In genomic region chr1:61486783-61487505, GRCh38 we compare ENCODE assay signal across 27 cellular contexts.
DNase-seq lines count a peak whose midpoint lies in the region; ATAC-seq and TF ChIP-seq lines count a peak whose summit lies in the region.
"Had no signal": no experiment of that assay in that cellular context is flagged by ENCODE, and none has a peak within 500 bp of the region (broad histone marks: within the 10 kb centered on the region; RNA-seq: fewer than 3 reads in every experiment).

No MANE protein-coding gene starts in this region.

- H3K27me3 Mint-ChIP-seq in endodermal cell (ENCODE audit: insufficient read depth), result peaks cover 43% of the 10 kb centered on the region
- H3K27me3 Mint-ChIP-seq in activated naive CD4-positive, alpha-beta T cell treated with anti-CD3 and anti-CD28 coated beads, Interleukin-2, amount 10 ng/mL, durations not matched to agents 7 days and 5 days, result peaks cover 19% of the 10 kb centered on the region

- ATAC-seq in HG03175 (IDR thresholded peaks at IDR 0.05; ENCODE audit: unreplicated experiment), result no peak
- ATAC-seq: naive thymus-derived CD4-positive, alpha-beta T cell; Right ventricle myocardium inferior had no signal

- no peaks in the 10 kb centered on the region for H3F3A ChIP-seq in SK-N-SH (replicated peaks; ENCODE audit: insufficient read depth)

- CTCF ChIA-PET in SK-N-SH (lab: Yijun Ruan, JAX), result interaction anchor here (0.5 to 1.7 kb wide), 3 partner anchors 10 to 366 kb away, joined by 3 read pairs; no protein-coding TSS in a partner anchor
- CTCF ChIA-PET in activated naive CD4-positive, alpha-beta T cell treated with anti-CD3 and anti-CD28 coated beads, Interleukin-2, amount 10 ng/mL, durations not matched to agents 7 days and 5 days (lab: Charles Lee), result interaction anchor here (0.6 to 1.5 kb wide), 2 partner anchors 34 to 152 kb away, joined by 3 read pairs; no protein-coding TSS in a partner anchor

- TF ChIP-seq RAD21 in SK-N-SH (IDR thresholded peaks at IDR 0.05; ENCODE audit: low read length), result peak; percentile 19; the same call in 1 of the 2 replicates

- H3K9me2 ChIP-seq in SK-N-SH, result no peaks in the 10 kb centered on the region

- POLR2A ChIA-PET in SK-N-SH (lab: Yijun Ruan, JAX), result no interaction called here

- no peaks in the 10 kb centered on the region for H3K36me3 Mint-ChIP-seq in endodermal cell (ENCODE audit: low read depth)
- H3K36me3 Mint-ChIP-seq in activated naive CD4-positive, alpha-beta T cell treated with anti-CD3 and anti-CD28 coated beads, Interleukin-2, amount 10 ng/mL, durations not matched to agents 7 days and 5 days, result no peaks in the 10 kb centered on the region
- H3K36me3 Mint-ChIP-seq: CD4-positive, alpha-beta memory T cell; naive thymus-derived CD4-positive, alpha-beta T cell had no signal

- DNase-seq in DMS 273 (lab: John Stamatoyannopoulos, UW; ENCODE audit: unreplicated experiment), result peak; percentile 14
- DNase-seq in DMS 273 treated with DMSO at 0.1 percent for 48 hours (lab: John Stamatoyannopoulos, UW), result no peak
- peak; percentile 68 for DNase-seq in SK-N-SH
- DNase-seq in kidney glomerular epithelial cell (lab: John Stamatoyannopoulos, UW), result peak; percentile 78
- no peak for DNase-seq in endodermal cell
- DNase-seq in central memory CD4-positive, alpha-beta T cell, result no peak
- DNase-seq in activated naive CD4-positive, alpha-beta T cell treated with anti-CD3 and anti-CD28 coated beads, Interleukin-2, amount 10 ng/mL, durations not matched to agents 7 days and 5 days, result no peak
- DNase-seq: activated CD4-positive, alpha-beta T cell treated with anti-CD3 and anti-CD28 coated beads for 48 hours; activated CD8-positive, alpha-beta memory T cell treated with anti-CD3 and anti-CD28 coated beads for 24 hours; activated effector memory CD4-positive, alpha-beta T cell treated with anti-CD3 and anti-CD28 coated beads, Interleukin-2, amount 50 U/mL, for 16 hours; AML-193; CD4-positive, alpha-beta memory T cell; dermis blood vessel endothelial cell; H9; KBM-7; midbrain; naive thymus-derived CD4-positive, alpha-beta T cell; NCI-H1436 treated with DMSO at 0.1 percent for 48 hours; NCI-H2107; NCI-H446 treated with DMSO at 0.1 percent for 48 hours; retina; stimulated activated CD4-positive, alpha-beta T cell treated with anti-CD3 and anti-CD28 coated beads, Interleukin-2, amount 100 ng/mL, for 24 hours had no signal

- 36% methylated on average over 3 of the region's 4 CpGs for WGBS in SK-N-SH (ENCODE audit: low lambda C conversion rate)
- whole genome bisulfite sequencing in endodermal cell (ENCODE audit: insufficient coverage in 1 of 2, insufficient read length in 1 of 2), 2 experiments, result 84 to 95% methylated on average over 3 to 4 of the region's 4 CpGs

- no peak overlapping the region for H3K9ac ChIP-seq in SK-N-SH
- H3K9ac ChIP-seq in endodermal cell (ENCODE audit: extremely low read depth, low read length, poor library complexity, severe bottlenecking), result no peak overlapping the region

- H3K9me3 ChIP-seq in SK-N-SH (no peaks in the 10 kb centered on the region), endodermal cell (ENCODE audit: control insufficient read depth, low read length) (no peaks in the 10 kb centered on the region)

- H2AFZ ChIP-seq in SK-N-SH (ENCODE audit: low read depth), result no peak overlapping the region

- H3K36me3 ChIP-seq in SK-N-SH (replicated peaks in 1 of 2; ENCODE audit: control insufficient read depth in 1 of 2, insufficient read depth in 2 of 2, low read length in 1 of 2), result no peaks in the 10 kb centered on the region
- H3K36me3 ChIP-seq in endodermal cell (ENCODE audit: control insufficient read depth, insufficient read depth, low read length), result no peaks in the 10 kb centered on the region

- H3K4me3 ChIP-seq in SK-N-SH (ENCODE audit: low read depth in 2 of 2, low read length in 1 of 2) (no peak overlapping the region), endodermal cell (ENCODE audit: low read length) (no peak overlapping the region)
- H3K4me3 ChIP-seq: smooth muscle cell had no signal

- no peak overlapping the region for H3K4me2 ChIP-seq in SK-N-SH
- H3K4me2 ChIP-seq: smooth muscle cell had no signal

- no peak overlapping the region for H3K27ac Mint-ChIP-seq in endodermal cell
- H3K27ac Mint-ChIP-seq in activated naive CD4-positive, alpha-beta T cell treated with anti-CD3 and anti-CD28 coated beads, Interleukin-2, amount 10 ng/mL, durations not matched to agents 7 days and 5 days, result no peak overlapping the region
- H3K27ac Mint-ChIP-seq: CD4-positive, alpha-beta memory T cell; H9; naive thymus-derived CD4-positive, alpha-beta T cell; T-helper 2 cell treated with Interferon-gamma antibody and Interleukin-4, amounts not matched to agents 5 μg/mL and 100 μg/mL, for 36 hours had no signal

- H3K4me1 ChIP-seq in SK-N-SH (ENCODE audit: control insufficient read depth in 1 of 2, insufficient read depth in 2 of 2, low read depth in 1 of 2, low read length in 1 of 2) (peaks cover 0 to 7% of the 10 kb centered on the region in 2 experiments; a peak in 2 of 4 replicates), endodermal cell (ENCODE audit: control insufficient read depth, insufficient read depth, low read length) (no peaks in the 10 kb centered on the region)

- H3K27ac ChIP-seq in SK-N-SH (ENCODE audit: low read depth in 2 of 2, low read length in 1 of 2) (no peak overlapping the region; a peak in 1 of 4 replicates), endodermal cell (ENCODE audit: low read depth, low read length) (no peak overlapping the region)
- H3K27ac ChIP-seq: 22Rv1 had no signal

- no peaks in the 10 kb centered on the region; the same call in 1 of the 2 replicates for H3K27me3 ChIP-seq in SK-N-SH (ENCODE audit: insufficient read depth)
- no peaks in the 10 kb centered on the region for H3K27me3 ChIP-seq in endodermal cell (ENCODE audit: control insufficient read depth, insufficient read depth, low read length, poor library complexity, severe bottlenecking)

- H3K4me3 Mint-ChIP-seq in endodermal cell, result no peak overlapping the region
- H3K4me3 Mint-ChIP-seq in activated naive CD4-positive, alpha-beta T cell treated with anti-CD3 and anti-CD28 coated beads, Interleukin-2, amount 10 ng/mL, durations not matched to agents 7 days and 5 days, result no peak overlapping the region
- H3K4me3 Mint-ChIP-seq: CD4-positive, alpha-beta memory T cell; H9; naive thymus-derived CD4-positive, alpha-beta T cell; T-helper 2 cell treated with Interferon-gamma antibody and Interleukin-4, amounts not matched to agents 5 μg/mL and 100 μg/mL, for 36 hours had no signal

- no peaks in the 10 kb centered on the region for H4K20me1 ChIP-seq in SK-N-SH (ENCODE audit: insufficient read depth)

- no peaks in the 10 kb centered on the region for H3K79me2 ChIP-seq in SK-N-SH (ENCODE audit: insufficient read depth)

- TF ChIP-seq CTCF in SK-N-SH (IDR thresholded peaks at IDR 0.05), result no peak
- TF ChIP-seq CTCF in endodermal cell (conservative IDR thresholded peaks at IDR 0.05), result no peak

- H3K9me3 Mint-ChIP-seq in endodermal cell, result no peaks in the 10 kb centered on the region
- no peaks in the 10 kb centered on the region for H3K9me3 Mint-ChIP-seq in activated naive CD4-positive, alpha-beta T cell treated with anti-CD3 and anti-CD28 coated beads, Interleukin-2, amount 10 ng/mL, durations not matched to agents 7 days and 5 days
- H3K9me3 Mint-ChIP-seq: CD4-positive, alpha-beta memory T cell; naive thymus-derived CD4-positive, alpha-beta T cell; T-helper 2 cell treated with Interferon-gamma antibody and Interleukin-4, amounts not matched to agents 5 μg/mL and 100 μg/mL, for 36 hours had no signal

- peaks cover 3% of the 10 kb centered on the region for H3K4me1 Mint-ChIP-seq in endodermal cell
- no peaks in the 10 kb centered on the region for H3K4me1 Mint-ChIP-seq in activated naive CD4-positive, alpha-beta T cell treated with anti-CD3 and anti-CD28 coated beads, Interleukin-2, amount 10 ng/mL, durations not matched to agents 7 days and 5 days
- H3K4me1 Mint-ChIP-seq: CD4-positive, alpha-beta memory T cell; naive thymus-derived CD4-positive, alpha-beta T cell had no signal

- TF ChIP-seq EP300 in SK-N-SH (IDR thresholded peaks at IDR 0.05; ENCODE audit: borderline replicate concordance in 1 of 2, low read depth in 1 of 2, low read length in 1 of 2), result peak; percentile 60 to 92; a peak in 2 of 4 replicates

TF ChIP-seq in SK-N-SH, 30 proteins besides CTCF, POLR2A, EP300 and RAD21 (continues in another document):
- TF ChIP-seq GATA2 (CRISPR knock-in tag; IDR thresholded peaks at IDR 0.05) (peak; percentile 91), MEF2A (IDR thresholded peaks at IDR 0.05; ENCODE audit: borderline replicate concordance, low read depth) (no peak), YY1 (IDR thresholded peaks at IDR 0.05; ENCODE audit: low read depth) (no peak), RFX5 (IDR thresholded peaks at IDR 0.05; ENCODE audit: low read length) (no peak), TCF12 (IDR thresholded peaks at IDR 0.05) (peak; percentile 98), FOSL2 (IDR thresholded peaks at IDR 0.05; ENCODE audit: borderline replicate concordance, low read depth) (peak; percentile 53; the same call in 1 of the 2 replicates), SIN3A (IDR thresholded peaks at IDR 0.05; ENCODE audit: borderline replicate concordance, low read depth, low read length) (no peak; the same call in 1 of the 2 replicates), NFIC (IDR thresholded peaks at IDR 0.05; ENCODE audit: borderline replicate concordance) (peak; percentile 69), JUND (IDR thresholded peaks at IDR 0.05) (peak; percentile 81), RCOR1 (IDR thresholded peaks at IDR 0.05; ENCODE audit: low read length) (peak; percentile 96), MXI1 (IDR thresholded peaks at IDR 0.05; ENCODE audit: low read depth, low read length) (no peak), CHD2 (IDR thresholded peaks at IDR 0.05; ENCODE audit: low read length, partially characterized antibody) (peak; percentile 71), IRF3 (IDR thresholded peaks at IDR 0.05; ENCODE audit: low read depth, low read length) (no peak), NRF1 (IDR thresholded peaks at IDR 0.05; ENCODE audit: low read depth, low read length) (no peak)

Comparison
In these comparisons a context has a peak if more than half of its experiments do, and no peak if none do; other contexts are left out.
1. DNase-seq: peak in DMS 273 (single experiment), SK-N-SH (single experiment) and kidney glomerular epithelial cell (single experiment); none in DMS 273 treated with DMSO at 0.1 percent for 48 hours (single experiment), endodermal cell (single experiment), central memory CD4-positive, alpha-beta T cell (single experiment) and activated naive CD4-positive, alpha-beta T cell treated with anti-CD3 and anti-CD28 coated beads, Interleukin-2, amount 10 ng/mL, durations not matched to agents 7 days and 5 days (single experiment).